Comparison of ENCODE assay signal across 9 cellular contexts in genomic region chr7:139494835-139495568, GRCh38. TPM values are rescaled to one million over a fixed set of nuclear protein-coding genes. Genes with fewer than 3 reads are reported as not detected.
DNase-seq lines count a peak whose midpoint lies in the region; ATAC-seq, FAIRE-seq and TF ChIP-seq lines count a peak whose summit lies in the region.
"Had no signal": no experiment of that assay in that cellular context is flagged by ENCODE, and none has a peak within 500 bp of the region (broad histone marks: within the 10 kb centered on the region; RNA-seq: fewer than 3 reads in every experiment).

No MANE protein-coding gene starts in this region.

- no peak overlapping the region for H3K4me3 Mint-ChIP-seq in activated T-cell treated with anti-CD3 and anti-CD28 coated beads, Interleukin-2, amount 50 U/mL, for 4 hours
- no peak overlapping the region for H3K4me3 Mint-ChIP-seq in GM23338

- H3F3A ChIP-seq in GM23338 (replicated peaks; ENCODE audit: low read depth) = no peaks in the 10 kb centered on the region

- no peak overlapping the region for H3K4me2 ChIP-seq in GM23338

- FAIRE-seq in small intestine (lab: Jason Lieb, UNC) = no peak

- no peak for TF ChIP-seq CTCF in GM23338 (conservative IDR thresholded peaks at IDR 0.05; ENCODE audit: low read depth in 2 of 2)

- H3K79me2 ChIP-seq in GM23338 (replicated peaks; ENCODE audit: insufficient read depth) = no peaks in the 10 kb centered on the region

- H3K4me1 ChIP-seq in GM23338 (ENCODE audit: insufficient read depth) = no peaks in the 10 kb centered on the region
- H3K4me1 ChIP-seq in small intestine (ENCODE audit: control insufficient read depth in 2 of 2, insufficient read depth in 1 of 2, low read depth in 1 of 2, low read length in 1 of 2) = no peaks in the 10 kb centered on the region

- H3K9me2 ChIP-seq in GM23338 (ENCODE audit: insufficient read depth) = no peaks in the 10 kb centered on the region

- peaks cover 12% of the 10 kb centered on the region for H3K4me1 Mint-ChIP-seq in activated T-cell treated with anti-CD3 and anti-CD28 coated beads, Interleukin-2, amount 50 U/mL, for 4 hours (ENCODE audit: low read depth)
- peaks cover 1% of the 10 kb centered on the region; the same call in 1 of the 3 replicates for H3K4me1 Mint-ChIP-seq in GM23338

- peaks cover 6% of the 10 kb centered on the region for H3K9me3 Mint-ChIP-seq in activated T-cell treated with anti-CD3 and anti-CD28 coated beads, Interleukin-2, amount 50 U/mL, for 4 hours
- H3K9me3 Mint-ChIP-seq in GM23338 = peaks cover 5% of the 10 kb centered on the region

- H2AFZ ChIP-seq in GM23338 = peak overlapping the region; percentile 28; the same call in 1 of the 2 replicates

- peaks cover 2% of the 10 kb centered on the region for H3K27me3 Mint-ChIP-seq in activated T-cell treated with anti-CD3 and anti-CD28 coated beads, Interleukin-2, amount 50 U/mL, for 4 hours (ENCODE audit: low read depth)
- H3K27me3 Mint-ChIP-seq in GM23338 (ENCODE audit: insufficient read depth, low read depth, poor library complexity) = peaks cover 15% of the 10 kb centered on the region

- H3K36me3 ChIP-seq in GM23338 (ENCODE audit: insufficient read depth) (no peaks in the 10 kb centered on the region), small intestine (ENCODE audit: control insufficient read depth in 2 of 2, insufficient read depth in 2 of 2, low read length in 2 of 2) (no peaks in the 10 kb centered on the region)

- no peaks in the 10 kb centered on the region for H3K36me3 Mint-ChIP-seq in activated T-cell treated with anti-CD3 and anti-CD28 coated beads, Interleukin-2, amount 50 U/mL, for 4 hours (ENCODE audit: insufficient read depth)
- H3K36me3 Mint-ChIP-seq in GM23338 (ENCODE audit: low read depth) = no peaks in the 10 kb centered on the region

- peak; percentile 33 to 42 for ATAC-seq in activated T-cell treated with anti-CD3 and anti-CD28 coated beads, Interleukin-2, amount 50 U/mL, for 4 hours
- no peak for ATAC-seq in GM23338

- no peak overlapping the region for H3K27ac Mint-ChIP-seq in GM23338

- 50 to 62% (median 51%) methylated on average over 5 of the region's 5 CpGs for WGBS in small intestine, 3 donors

- DNase-seq in activated T-cell treated with anti-CD3 and anti-CD28 coated beads, Interleukin-2, amount 50 U/mL, for 4 hours = no peak
- DNase-seq in activated T-cell treated with anti-CD3 and anti-CD28 coated beads for 4 hours = no peak
- DNase-seq in GM23338 (ENCODE audit: low spot score) = no peak
- peak; percentile 85 for DNase-seq in NCI-H1417 treated with DMSO at 0.1 percent for 48 hours (lab: John Stamatoyannopoulos, UW)
- DNase-seq in retina = peak; percentile 66
- no peak for DNase-seq in KG1 (lab: John Stamatoyannopoulos, UW)
- DNase-seq in GM03348 (ENCODE audit: low spot score) = no peak
- DNase-seq in small intestine = no peak
- DNase-seq: NCI-H1694 treated with DMSO at 0.1 percent for 48 hours had no signal

- H4K20me1 ChIP-seq in GM23338 (replicated peaks; ENCODE audit: insufficient read depth) = no peaks in the 10 kb centered on the region

- no peak overlapping the region for H3K27ac ChIP-seq in GM23338 (ENCODE audit: low read depth)
- H3K27ac ChIP-seq in small intestine (ENCODE audit: low read depth in 1 of 2, low read length in 1 of 2) = no peak overlapping the region

- H3K4me3 ChIP-seq in GM23338 (no peak overlapping the region), small intestine (ENCODE audit: low read depth in 1 of 2, low read length in 2 of 2) (no peak overlapping the region)

- no peaks in the 10 kb centered on the region for H3K9me3 ChIP-seq in small intestine (ENCODE audit: control insufficient read depth, low read depth)

- H3K27me3 ChIP-seq in GM23338 (ENCODE audit: insufficient read depth) (no peaks in the 10 kb centered on the region), small intestine (ENCODE audit: control insufficient read depth in 2 of 2, insufficient read depth in 2 of 2, low read length in 2 of 2) (no peaks in the 10 kb centered on the region)

TF ChIP-seq in GM23338, 12 proteins besides CTCF, POLR2A, EP300 and RAD21 (continues in another document):
- TF ChIP-seq POLR2AphosphoS5 (IDR thresholded peaks at IDR 0.05; ENCODE audit: low read depth) = no peak
- TF ChIP-seq ETS1 (IDR thresholded peaks at IDR 0.05) = no peak
- no peak for TF ChIP-seq ZNF462 (CRISPR knock-in tag; IDR thresholded peaks at IDR 0.05)
- no peak for TF ChIP-seq CREB1 (CRISPR knock-in tag; IDR thresholded peaks at IDR 0.05; ENCODE audit: low read depth)
- TF ChIP-seq JUNB (IDR thresholded peaks at IDR 0.05; ENCODE audit: unreplicated experiment) = no peak

RNA-seq across cellular contexts. Expression of gene KLRG2, which starts 11.5 kb away (rescaled TPM):
- under 1 TPM; 0.19 to 0.96 (median 0.71) TPM for total RNA-seq in activated T-cell treated with anti-CD3 and anti-CD28 coated beads, Interleukin-2, amount 50 U/mL, for 4 hours
- total RNA-seq in GM23338 (2014; rRNA removed; shearing (Covaris generic)) = 42.3 and 46.6 TPM in 2 replicates
- polyA plus RNA-seq in GM23338 (2016; fragmentation: Nextera tagmentation; extraction: Ambion mirVana) = 4.1 and 5.6 TPM in 2 replicates
- not detected for polyA plus RNA-seq in small intestine

RNA-seq across cellular contexts. Expression of gene CLEC2L, which starts 28.5 kb away (rescaled TPM):
- total RNA-seq in activated T-cell treated with anti-CD3 and anti-CD28 coated beads, Interleukin-2, amount 50 U/mL, for 4 hours = not detected
- total RNA-seq in GM23338 (2014; rRNA removed; shearing (Covaris generic)) = not detected in 2 replicates
- polyA plus RNA-seq in GM23338 (2016; fragmentation: Nextera tagmentation; extraction: Ambion mirVana) (0.21 TPM in 1 of 2 replicates, not detected in the other), small intestine (1 to 10 TPM in 1 of 3 donors, not detected in 2; 1.4 TPM)

Comparison
In these comparisons a context has a peak if more than half of its experiments do, and no peak if none do; other contexts are left out.
1. DNase-seq: peak in NCI-H1417 treated with DMSO at 0.1 percent for 48 hours (single experiment) and retina (single experiment); none in activated T-cell treated with anti-CD3 and anti-CD28 coated beads, Interleukin-2, amount 50 U/mL, for 4 hours (single experiment), activated T-cell treated with anti-CD3 and anti-CD28 coated beads for 4 hours (single experiment), GM23338 (single experiment), KG1 (single experiment), GM03348 (single experiment) and small intestine (single experiment).
2. RNA of gene KLRG2, which starts 11.5 kb away (total RNA-seq): 42.3 to 46.6 TPM in GM23338; 0.19 to 0.96 TPM in activated T-cell treated with anti-CD3 and anti-CD28 coated beads, Interleukin-2, amount 50 U/mL, for 4 hours; every median in the first group is over 10 times any median in the second.